In genomic region chr4:182062458-182062857, GRCh38 we compare ENCODE assay signal across 1 cellular context.
TF ChIP-seq lines count a peak whose summit lies in the region.

No MANE protein-coding gene starts in this region.

TF ChIP-seq in WTC11, 78 proteins besides CTCF, POLR2A, EP300 and RAD21 (continued from another document):
- no peak for TF ChIP-seq MXD4 (CRISPR knock-in tag; IDR thresholded peaks at IDR 0.05; ENCODE audit: borderline replicate concordance)
- TF ChIP-seq FOXK1 (CRISPR knock-in tag; IDR thresholded peaks at IDR 0.05): no peak
